In the genomic region with DNA sequence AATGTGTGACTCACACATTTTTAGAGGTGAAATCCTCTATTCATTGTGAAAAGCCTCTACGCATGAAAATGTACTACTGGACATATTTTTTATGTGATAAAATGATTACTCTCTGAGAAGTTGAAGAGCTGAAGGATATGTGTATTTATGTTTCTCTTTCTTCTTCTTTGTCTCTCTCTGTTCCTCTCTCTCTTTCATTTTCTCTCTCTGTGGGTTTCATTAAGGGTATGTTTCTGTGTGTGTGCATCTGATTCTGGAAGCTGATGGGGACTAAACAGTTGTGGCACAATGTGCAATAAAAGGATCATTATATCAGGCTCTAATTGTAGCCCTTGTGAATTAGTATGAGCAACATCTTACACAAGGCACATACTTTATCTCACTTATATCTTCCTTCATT, we compare ENCODE assay signal across 26 cellular contexts.
DNase-seq lines count a peak whose midpoint lies in the region; ATAC-seq, FAIRE-seq and TF ChIP-seq lines count a peak whose summit lies in the region.
"Had no signal": no experiment of that assay in that cellular context is flagged by ENCODE, and none has a peak within 500 bp of the region (broad histone marks: within the 10 kb centered on the region; RNA-seq: fewer than 3 reads in every experiment).

No MANE protein-coding gene starts in this region.

- peak overlapping the region; percentile 53 for H3K4me2 ChIP-seq in OCI-LY3 (ENCODE audit: low read length)
- H3K4me2 ChIP-seq: A549; BLaER1 treated with 17β-estradiol and CSF1 and Interleukin-3, amounts not matched to agents 10 nM and 100 nM had no signal

- H3K4me1 Mint-ChIP-seq in stimulated activated naive CD8-positive, alpha-beta T cell treated with anti-CD3 and anti-CD28 coated beads, Interleukin-15, amount 100 ng/mL, for 72 hours, result no peaks in the 10 kb centered on the region
- H3K4me1 Mint-ChIP-seq in activated CD8-positive, alpha-beta T cell treated with anti-CD3 and anti-CD28 coated beads, Interleukin-2, amount 10 ng/mL, durations not matched to agents 7 days and 5 days (ENCODE audit: low read depth), result no peaks in the 10 kb centered on the region
- H3K4me1 Mint-ChIP-seq: CD8-positive, alpha-beta memory T cell had no signal

- H4K20me1 ChIP-seq in OCI-LY3 (ENCODE audit: insufficient read depth, low read length), result no peaks in the 10 kb centered on the region
- H4K20me1 ChIP-seq: BLaER1 treated with 17β-estradiol and CSF1 and Interleukin-3, amounts not matched to agents 10 nM and 100 nM had no signal

- peak overlapping the region; percentile 49 for H2AFZ ChIP-seq in OCI-LY3 (ENCODE audit: low read depth, low read length)

- peak overlapping the region; percentile 18; the same call in 1 of the 2 replicates for H3K9ac ChIP-seq in OCI-LY3 (ENCODE audit: low read length)
- H3K9ac ChIP-seq: BLaER1 treated with 17β-estradiol and CSF1 and Interleukin-3, amounts not matched to agents 10 nM and 100 nM had no signal

- H3K79me2 ChIP-seq in OCI-LY3 (ENCODE audit: low read length), result no peaks in the 10 kb centered on the region

- peak overlapping the region; percentile 58 for H3K27ac ChIP-seq in OCI-LY3 (ENCODE audit: low read length)
- no peak overlapping the region for H3K27ac ChIP-seq in pancreas
- H3K27ac ChIP-seq: A549; BLaER1 treated with 17β-estradiol and CSF1 and Interleukin-3, amounts not matched to agents 10 nM and 100 nM had no signal

- CTCF ChIA-PET in activated CD8-positive, alpha-beta T cell treated with anti-CD3 and anti-CD28 coated beads, Interleukin-2, amount 10 ng/mL, durations not matched to agents 7 days and 5 days (lab: Charles Lee), result no interaction called here

- no peaks in the 10 kb centered on the region for H3K27me3 Mint-ChIP-seq in stimulated activated naive CD8-positive, alpha-beta T cell treated with anti-CD3 and anti-CD28 coated beads, Interleukin-15, amount 100 ng/mL, for 72 hours
- no peaks in the 10 kb centered on the region for H3K27me3 Mint-ChIP-seq in activated CD8-positive, alpha-beta T cell treated with anti-CD3 and anti-CD28 coated beads, Interleukin-2, amount 10 ng/mL, durations not matched to agents 7 days and 5 days (ENCODE audit: low read depth)
- H3K27me3 Mint-ChIP-seq: CD8-positive, alpha-beta memory T cell had no signal

- no peak overlapping the region for H3K4me3 Mint-ChIP-seq in stimulated activated naive CD8-positive, alpha-beta T cell treated with anti-CD3 and anti-CD28 coated beads, Interleukin-15, amount 100 ng/mL, for 72 hours
- H3K4me3 Mint-ChIP-seq in activated CD8-positive, alpha-beta T cell treated with anti-CD3 and anti-CD28 coated beads, Interleukin-2, amount 10 ng/mL, durations not matched to agents 7 days and 5 days, result no peak overlapping the region
- H3K4me3 Mint-ChIP-seq: CD8-positive, alpha-beta memory T cell had no signal

- H3K27me3 ChIP-seq in OCI-LY3 (ENCODE audit: low read depth, low read length), result no peaks in the 10 kb centered on the region
- peaks cover 0 to 7% (median 2%) of the 10 kb centered on the region in 4 donors for H3K27me3 ChIP-seq in pancreas
- H3K27me3 ChIP-seq: BLaER1 treated with 17β-estradiol and CSF1 and Interleukin-3, amounts not matched to agents 10 nM and 100 nM had no signal

- H3K36me3 Mint-ChIP-seq in activated CD8-positive, alpha-beta T cell treated with anti-CD3 and anti-CD28 coated beads, Interleukin-2, amount 10 ng/mL, durations not matched to agents 7 days and 5 days (ENCODE audit: low read depth), result no peaks in the 10 kb centered on the region
- H3K36me3 Mint-ChIP-seq: CD8-positive, alpha-beta memory T cell had no signal

- peaks cover 48% of the 10 kb centered on the region for H3K4me1 ChIP-seq in OCI-LY3 (ENCODE audit: low read length)
- no peaks in the 10 kb centered on the region for H3K4me1 ChIP-seq in pancreas
- H3K4me1 ChIP-seq: A549; BLaER1 treated with 17β-estradiol and CSF1 and Interleukin-3, amounts not matched to agents 10 nM and 100 nM had no signal

- H3K27ac Mint-ChIP-seq in stimulated activated naive CD8-positive, alpha-beta T cell treated with anti-CD3 and anti-CD28 coated beads, Interleukin-15, amount 100 ng/mL, for 72 hours, result no peak overlapping the region
- H3K27ac Mint-ChIP-seq in activated CD8-positive, alpha-beta T cell treated with anti-CD3 and anti-CD28 coated beads, Interleukin-2, amount 10 ng/mL, durations not matched to agents 7 days and 5 days, result no peak overlapping the region
- H3K27ac Mint-ChIP-seq: CD8-positive, alpha-beta memory T cell had no signal

- POLR2A ChIA-PET in activated CD8-positive, alpha-beta T cell treated with anti-CD3 and anti-CD28 coated beads, Interleukin-2, amount 10 ng/mL, durations not matched to agents 7 days and 5 days (lab: Charles Lee), result no interaction called here

- no peak for DNase-seq in stimulated activated naive CD8-positive, alpha-beta T cell treated with anti-CD3 and anti-CD28 coated beads, Interleukin-15, amount 100 ng/mL, for 72 hours
- no peak for DNase-seq in pancreas
- DNase-seq in NAMALWA (ENCODE audit: low spot score), result no peak
- no peak for DNase-seq in activated CD8-positive, alpha-beta T cell treated with anti-CD3 and anti-CD28 coated beads, Interleukin-2, amount 10 ng/mL, durations not matched to agents 7 days and 5 days
- DNase-seq: CD8-positive, alpha-beta memory T cell; DMS53; GOT3; MM.1S; NCI-H1092 treated with DMSO at 0.1 percent for 48 hours; NCI-H2081; NCI-H2171 treated with DMSO at 0.1 percent for 48 hours; NCI-H446; NCI-H526 treated with DMSO at 0.1 percent for 48 hours; T-helper 2 cell had no signal

- WGBS in pancreas, 2 donors, result 93 to 97% methylated on average over 1 of the region's 1 CpG

- intact Hi-C loops in pancreas (cut with DNase I), result no loop called here

- peak; percentile 43 for ATAC-seq in GM18511 (IDR thresholded peaks at IDR 0.05; ENCODE audit: unreplicated experiment)
- ATAC-seq in GM21381 (IDR thresholded peaks at IDR 0.05; ENCODE audit: unreplicated experiment), result peak; percentile 64
- peak; percentile 55 for ATAC-seq in HG03432 (IDR thresholded peaks at IDR 0.05; ENCODE audit: unreplicated experiment)
- no peak for ATAC-seq in stimulated activated naive CD8-positive, alpha-beta T cell treated with anti-CD3 and anti-CD28 coated beads, Interleukin-15, amount 100 ng/mL, for 72 hours
- ATAC-seq in pancreas, result no peak
- ATAC-seq in activated CD8-positive, alpha-beta T cell treated with anti-CD3 and anti-CD28 coated beads, Interleukin-2, amount 10 ng/mL, durations not matched to agents 7 days and 5 days, result no peak
- ATAC-seq: A549, HCT116, Right ventricle myocardium inferior had no signal

- TF ChIP-seq CTCF in OCI-LY3 (IDR thresholded peaks at IDR 0.05; ENCODE audit: low read depth, low read length) (no peak), pancreas (IDR thresholded peaks at IDR 0.05) (no peak)

- H3K4me3 ChIP-seq in OCI-LY3 (ENCODE audit: low read length) (peak overlapping the region; percentile 11), pancreas (no peak overlapping the region)
- H3K4me3 ChIP-seq: A549; BLaER1 treated with 17β-estradiol and CSF1 and Interleukin-3, amounts not matched to agents 10 nM and 100 nM had no signal

- FAIRE-seq in pancreas (lab: Jason Lieb, UNC), result no peak
- FAIRE-seq: A549, GM12892, GM19239, HTR-8/SVneo, RCC 7860 had no signal

- H3K36me3 ChIP-seq in OCI-LY3 (replicated peaks; ENCODE audit: low read depth, low read length) (no peaks in the 10 kb centered on the region), pancreas (no peaks in the 10 kb centered on the region)
- H3K36me3 ChIP-seq: BLaER1 treated with 17β-estradiol and CSF1 and Interleukin-3, amounts not matched to agents 10 nM and 100 nM had no signal

- no peaks in the 10 kb centered on the region for H3K9me3 Mint-ChIP-seq in stimulated activated naive CD8-positive, alpha-beta T cell treated with anti-CD3 and anti-CD28 coated beads, Interleukin-15, amount 100 ng/mL, for 72 hours
- no peaks in the 10 kb centered on the region for H3K9me3 Mint-ChIP-seq in activated CD8-positive, alpha-beta T cell treated with anti-CD3 and anti-CD28 coated beads, Interleukin-2, amount 10 ng/mL, durations not matched to agents 7 days and 5 days (ENCODE audit: insufficient read depth)

- H3K9me3 ChIP-seq in OCI-LY3 (ENCODE audit: insufficient read depth, low read length) (no peaks in the 10 kb centered on the region), pancreas (no peaks in the 10 kb centered on the region)
- H3K9me3 ChIP-seq: A549; BLaER1 treated with 17β-estradiol and CSF1 and Interleukin-3, amounts not matched to agents 10 nM and 100 nM had no signal

Comparison
In these comparisons a context has a peak if more than half of its experiments do, and no peak if none do; other contexts are left out.
1. ATAC-seq: peak in GM18511 (single experiment), GM21381 (single experiment) and HG03432 (single experiment); none in stimulated activated naive CD8-positive, alpha-beta T cell treated with anti-CD3 and anti-CD28 coated beads, Interleukin-15, amount 100 ng/mL, for 72 hours (single experiment), pancreas (0 of 4) and activated CD8-positive, alpha-beta T cell treated with anti-CD3 and anti-CD28 coated beads, Interleukin-2, amount 10 ng/mL, durations not matched to agents 7 days and 5 days (single experiment).